Comparison of ENCODE assay signal across 1 cellular context in genomic region chr2:220315098-220315785, GRCh38.
TF ChIP-seq lines count a peak whose summit lies in the region.

No MANE protein-coding gene starts in this region.

TF ChIP-seq in GM23338, 12 proteins besides CTCF, POLR2A, EP300 and RAD21 (continued from another document):
- TF ChIP-seq REST (IDR thresholded peaks at IDR 0.05; ENCODE audit: unreplicated experiment) = no peak
